Comparison of ENCODE assay signal across 1 cellular context in the genomic region with DNA sequence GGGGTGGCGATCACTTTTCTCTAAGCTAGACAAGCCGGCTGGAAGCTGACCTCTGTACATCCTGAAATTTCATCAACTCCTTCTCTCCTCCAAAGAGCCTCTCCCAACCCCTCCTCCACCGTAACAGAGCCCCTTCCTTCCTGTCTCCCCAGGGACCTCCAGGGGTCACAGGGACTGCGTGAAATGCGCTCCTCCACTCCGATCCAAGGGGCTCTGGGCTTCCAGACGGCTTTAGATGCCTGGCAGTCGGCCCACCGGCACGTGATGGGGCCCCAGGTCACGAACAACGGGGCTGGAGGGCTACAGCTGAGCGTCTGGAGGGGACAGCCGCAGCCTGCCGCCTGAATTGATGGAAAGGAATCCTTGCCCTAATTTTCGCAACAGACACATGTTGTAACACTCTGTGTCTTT.
TF ChIP-seq lines count a peak whose summit lies in the region.

No MANE protein-coding gene starts in this region.

TF ChIP-seq in GM23338, 12 proteins besides CTCF, POLR2A, EP300 and RAD21 (continued from another document):
- no peak for TF ChIP-seq CREB1 (CRISPR knock-in tag; IDR thresholded peaks at IDR 0.05; ENCODE audit: low read depth)
- no peak for TF ChIP-seq JUNB (IDR thresholded peaks at IDR 0.05; ENCODE audit: unreplicated experiment)
- TF ChIP-seq EZH2phosphoT487 (IDR thresholded peaks at IDR 0.05; ENCODE audit: unreplicated experiment), result no peak
TF ChIP-seq in GM23338: peak in this region for 0.
